In genomic region chr6:20312581-20312980, GRCh38 we compare ENCODE assay signal across 18 cellular contexts.
DNase-seq lines count a peak whose midpoint lies in the region; ATAC-seq and TF ChIP-seq lines count a peak whose summit lies in the region.
"Had no signal": no experiment of that assay in that cellular context is flagged by ENCODE, and none has a peak within 500 bp of the region (broad histone marks: within the 10 kb centered on the region; RNA-seq: fewer than 3 reads in every experiment).

No MANE protein-coding gene starts in this region.

- peak; percentile 93 for DNase-seq in DMS 273 (lab: John Stamatoyannopoulos, UW; ENCODE audit: unreplicated experiment)
- DNase-seq in NCI-H1694 treated with DMSO at 0.1 percent for 48 hours (lab: John Stamatoyannopoulos, UW): peak; percentile 83
- peak; percentile 95 for DNase-seq in NCI-H82 treated with DMSO at 0.1 percent for 48 hours (lab: John Stamatoyannopoulos, UW; ENCODE audit: unreplicated experiment)
- DNase-seq in fibroblast of villous mesenchyme (ENCODE audit: low read depth): peak; percentile 7
- DNase-seq in NCI-H1417 (lab: John Stamatoyannopoulos, UW): no peak
- no peak for DNase-seq in AG08396 (ENCODE audit: low spot score)
- DNase-seq: CD4-positive, alpha-beta memory T cell; DMS79 treated with DMSO at 0.1 percent for 48 hours; MG63; NCI-H1092; NCI-H2107; NCI-H226; NCI-H69; SHP77 had no signal

- H3K4me3 ChIP-seq in fibroblast of villous mesenchyme (ENCODE audit: low read depth, low read length): no peak overlapping the region
- H3K4me3 ChIP-seq: BLaER1, MG63, SK-N-MC had no signal

- TF ChIP-seq CTCF in fibroblast of villous mesenchyme (IDR thresholded peaks at IDR 0.05; ENCODE audit: insufficient read depth, low read depth, low read length): no peak

- ATAC-seq in GM21717 (IDR thresholded peaks at IDR 0.05; ENCODE audit: unreplicated experiment) (no peak), HG02852 (IDR thresholded peaks at IDR 0.05; ENCODE audit: unreplicated experiment) (no peak)

Comparison
In these comparisons a context has a peak if more than half of its experiments do, and no peak if none do; other contexts are left out.
1. DNase-seq: peak in DMS 273 (single experiment), NCI-H1694 treated with DMSO at 0.1 percent for 48 hours (single experiment), NCI-H82 treated with DMSO at 0.1 percent for 48 hours (single experiment) and fibroblast of villous mesenchyme (single experiment); none in NCI-H1417 (0 of 3) and AG08396 (single experiment).